In the genomic region with DNA sequence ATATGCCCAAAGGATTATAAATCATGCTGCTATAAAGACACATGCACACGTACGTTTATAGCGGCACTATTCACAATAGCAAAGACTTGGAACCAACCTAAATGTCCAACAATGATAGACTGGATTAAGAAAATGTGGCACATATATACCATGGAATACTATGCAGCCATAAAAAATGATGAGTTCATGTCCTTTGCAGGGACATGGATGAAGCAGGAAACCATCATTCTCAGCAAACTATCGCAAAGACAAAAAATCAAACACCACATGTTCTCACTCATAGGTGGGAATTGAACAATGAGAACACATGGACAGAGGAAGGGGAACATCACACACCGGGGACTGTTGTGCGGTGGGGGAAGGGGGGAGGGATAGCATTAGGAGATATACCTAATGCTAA, we compare ENCODE assay signal across 4 cellular contexts. TPM values are rescaled to one million over a fixed set of nuclear protein-coding genes. Genes with fewer than 3 reads are reported as not detected.
"Had no signal": no experiment of that assay in that cellular context is flagged by ENCODE, and none has a peak within 500 bp of the region (broad histone marks: within the 10 kb centered on the region; RNA-seq: fewer than 3 reads in every experiment).

No MANE protein-coding gene starts in this region.

RNA-seq across cellular contexts. Expression of a gene that starts 51.3 kb away (rescaled TPM):
- total RNA-seq: GM23248, GM23338, H1, H4 had no signal
- polyA plus RNA-seq: GM23248, GM23338 had no signal
